8 cellular contexts compared by ENCODE assay signal in the genomic region with DNA sequence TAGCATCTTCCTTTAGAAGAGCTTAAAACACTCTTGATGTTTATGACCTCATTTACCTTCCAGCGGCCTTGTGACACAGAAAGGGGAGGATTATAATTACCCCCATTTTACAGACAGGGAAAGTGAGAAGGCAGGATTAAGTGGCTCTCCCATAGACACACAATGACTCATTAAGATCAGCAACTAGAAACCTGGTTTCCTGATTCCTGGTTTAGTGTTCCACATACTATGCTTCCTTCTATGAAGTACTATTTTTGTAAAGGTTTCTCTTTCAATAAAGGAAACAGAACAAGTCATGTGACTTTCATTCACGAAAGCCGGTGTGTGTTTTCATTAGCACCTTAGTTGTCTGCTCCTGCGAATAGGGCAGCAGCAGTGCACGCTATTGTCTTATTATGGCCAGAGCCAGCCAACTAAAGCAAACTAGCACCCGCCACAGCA. TPM values are rescaled to one million over a fixed set of nuclear protein-coding genes. Genes with fewer than 3 reads are reported as not detected.
DNase-seq lines count a peak whose midpoint lies in the region; ATAC-seq, FAIRE-seq and TF ChIP-seq lines count a peak whose summit lies in the region.

No MANE protein-coding gene starts in this region.

- H3K36me3 Mint-ChIP-seq in naive thymus-derived CD4-positive, alpha-beta T cell, result peaks cover 0 to 13% (median 5%) of the 10 kb centered on the region in 5 donors

- no peaks in the 10 kb centered on the region; the same call in 1 of the 2 replicates for H4K20me1 ChIP-seq in K562 (replicated peaks; ENCODE audit: control insufficient read depth, insufficient read depth, low read length)

- WGBS in K562 (ENCODE audit: insufficient coverage, low coverage, missing lambda C conversion rate), result 15% methylated on average over 5 of the region's 6 CpGs

- POLR2A ChIA-PET in K562 (lab: Yijun Ruan, JAX), result no interaction called here
- POLR2A ChIA-PET in naive thymus-derived CD4-positive, alpha-beta T cell (lab: Charles Lee), result no interaction called here

- no peak for TF ChIP-seq CTCF in K562 (IDR thresholded peaks at IDR 0.05 in 2 of 3, conservative IDR thresholded peaks at IDR 0.05 in 1 of 3; ENCODE audit: insufficient read depth in 2 of 3, low read depth in 1 of 3, low read length in 3 of 3)

- peak overlapping the region in 9 of 10 donors; percentile 46 to 89 (median 76) for H3K4me3 Mint-ChIP-seq in naive thymus-derived CD4-positive, alpha-beta T cell

- BruUV-seq in K562 (replicated peaks; lab: Mats Ljungman, UMichigan), result no TSS peak

- peaks cover 45% of the 10 kb centered on the region for H3K79me2 ChIP-seq in K562 (ENCODE audit: control insufficient read depth, insufficient read depth, low read length)

- no peak for TF ChIP-seq POLR2A in K562 (conservative IDR thresholded peaks at IDR 0.05)

- H3K36me3 ChIP-seq in K562 (ENCODE audit: control insufficient read depth, insufficient read depth, low read length), result no peaks in the 10 kb centered on the region
- peaks cover 0 to 11% (median 0%) of the 10 kb centered on the region in 3 experiments for H3K36me3 ChIP-seq in naive thymus-derived CD4-positive, alpha-beta T cell (ENCODE audit: control insufficient read depth in 2 of 3, insufficient read depth in 3 of 3, low read length in 3 of 3)

- no peaks in the 10 kb centered on the region for H3K27me3 Mint-ChIP-seq in naive thymus-derived CD4-positive, alpha-beta T cell

- in situ Hi-C loops in K562 (cut with MboI), result no loop called here

- TF ChIP-seq EP300 in K562 (IDR thresholded peaks at IDR 0.05; ENCODE audit: low read length), result no peak

- FAIRE-seq in K562 (lab: Jason Lieb, UNC), result peak; percentile 70

- intact Hi-C loops in K562 (cut with micrococcal nuclease), result no loop called here
- intact Hi-C loops in naive thymus-derived CD4-positive, alpha-beta T cell (cut with micrococcal nuclease), result loop anchor here (1.0 to 5.0 kb wide), 3 partner anchors 8 to 81 kb away; partner anchors contain the start of gene IRS2 (in 1 of the 2)

- H3K27ac ChIP-seq in K562 (ENCODE audit: extremely low read depth, low read depth, low read length), result 0 out of 3 replicates have a peak overlapping the region, but pooled peaks have one; percentile 16
- H3K27ac ChIP-seq in naive thymus-derived CD4-positive, alpha-beta T cell (ENCODE audit: low read depth, low read length), result no peak overlapping the region

- no peak for ATAC-seq in K562
- no peak for ATAC-seq in naive thymus-derived CD4-positive, alpha-beta T cell
- no peak for ATAC-seq in HG02973 (IDR thresholded peaks at IDR 0.05; ENCODE audit: unreplicated experiment)
- no peak for ATAC-seq in HG03108 (IDR thresholded peaks at IDR 0.05; ENCODE audit: unreplicated experiment)
- ATAC-seq in GM19463 (IDR thresholded peaks at IDR 0.05; ENCODE audit: unreplicated experiment), result no peak

- H3K27ac Mint-ChIP-seq in naive thymus-derived CD4-positive, alpha-beta T cell, result peak overlapping the region; percentile 14 to 77 (median 62)

- H3K4me1 Mint-ChIP-seq in naive thymus-derived CD4-positive, alpha-beta T cell, result peaks cover 42 to 75% (median 66%) of the 10 kb centered on the region in 7 donors

- no peak for TF ChIP-seq RAD21 in K562 (CRISPR knock-in tag; conservative IDR thresholded peaks at IDR 0.05 in 1 of 2, IDR thresholded peaks at IDR 0.05 in 1 of 2)

- peaks cover 0 to 2% (median 0%) of the 10 kb centered on the region in 11 donors for H3K9me3 Mint-ChIP-seq in naive thymus-derived CD4-positive, alpha-beta T cell

- H3K27me3 ChIP-seq in K562 (ENCODE audit: control insufficient read depth in 2 of 2, insufficient read depth in 2 of 2, low read length in 2 of 2), result no peaks in the 10 kb centered on the region
- no peaks in the 10 kb centered on the region for H3K27me3 ChIP-seq in naive thymus-derived CD4-positive, alpha-beta T cell (ENCODE audit: control insufficient read depth in 2 of 2, insufficient read depth in 2 of 2, low read length in 2 of 2)

- H3K9me1 ChIP-seq in K562 (ENCODE audit: control insufficient read depth, insufficient read depth, low read length), result no peaks in the 10 kb centered on the region

- H3K9me3 ChIP-seq in K562 (replicated peaks; ENCODE audit: control insufficient read depth, insufficient read depth, low read depth, low read length), result no peaks in the 10 kb centered on the region
- no peaks in the 10 kb centered on the region for H3K9me3 ChIP-seq in naive thymus-derived CD4-positive, alpha-beta T cell (ENCODE audit: control insufficient read depth in 2 of 3, low read length in 3 of 3)

- DNase-seq in EL (peak; percentile 43), NCI-H2029 treated with DMSO at 0.1 percent for 48 hours (lab: John Stamatoyannopoulos, UW) (peak; percentile 99), K562 (ENCODE audit: extremely low read depth in 1 of 4, low spot score in 3 of 4) (peak in 1 of 4 experiments; percentile 18), NCI-H1694 treated with DMSO at 0.1 percent for 48 hours (lab: John Stamatoyannopoulos, UW) (no peak)
- no peak for DNase-seq in naive thymus-derived CD4-positive, alpha-beta T cell

- CTCF ChIA-PET in K562 (lab: Yijun Ruan, JAX; ENCODE audit: low intra/inter-chr PET ratio), result no interaction called here
- CTCF ChIA-PET in naive thymus-derived CD4-positive, alpha-beta T cell (lab: Charles Lee), result no interaction called here

- H3K4me3 ChIP-seq in K562, result no peak overlapping the region
- H3K4me3 ChIP-seq in naive thymus-derived CD4-positive, alpha-beta T cell (ENCODE audit: low read length), result no peak overlapping the region

- no peak overlapping the region for H3K9ac ChIP-seq in K562 (ENCODE audit: insufficient read depth in 1 of 2, low read depth in 2 of 2, low read length in 2 of 2)

- peak overlapping the region; percentile 22; the same call in 1 of the 2 replicates for H2AFZ ChIP-seq in K562 (ENCODE audit: low read depth, low read length)

- H3K4me2 ChIP-seq in K562 (ENCODE audit: insufficient read depth, low read length), result peak overlapping the region; percentile 24; the same call in 1 of the 2 replicates

- peaks cover 18 to 19% of the 10 kb centered on the region in 2 experiments; a peak in 4 of 5 replicates for H3K4me1 ChIP-seq in K562 (replicated peaks in 1 of 2; ENCODE audit: control insufficient read depth in 2 of 2, insufficient read depth in 2 of 2, low read length in 2 of 2)
- H3K4me1 ChIP-seq in naive thymus-derived CD4-positive, alpha-beta T cell (ENCODE audit: control insufficient read depth in 2 of 2, insufficient read depth in 2 of 2, low read length in 2 of 2), result peaks cover 28 to 45% of the 10 kb centered on the region in 2 donors

TF ChIP-seq in K562, 482 proteins besides CTCF, POLR2A, EP300 and RAD21 (continues in another document):
- TF ChIP-seq ZSCAN32 (CRISPR knock-in tag; IDR thresholded peaks at IDR 0.05) (no peak), ZNF133 (CRISPR knock-in tag; IDR thresholded peaks at IDR 0.05) (no peak), SMARCA5 (IDR thresholded peaks at IDR 0.05) (peak; percentile 59; the same call in 1 of the 2 replicates), MCM3 (IDR thresholded peaks at IDR 0.05) (no peak), RAD51 (IDR thresholded peaks at IDR 0.05; ENCODE audit: borderline replicate concordance, low read depth) (peak; percentile 67; the same call in 1 of the 2 replicates), SRSF3 (IDR thresholded peaks at IDR 0.05; ENCODE audit: insufficient read depth, low read length) (no peak), RBM25 (IDR thresholded peaks at IDR 0.05; ENCODE audit: low read depth, low read length, severe bottlenecking) (peak; percentile 97), FOXA1 (IDR thresholded peaks at IDR 0.05; ENCODE audit: borderline replicate concordance) (no peak), MXI1 (IDR thresholded peaks at IDR 0.05; ENCODE audit: low read depth, low read length) (no peak), KDM1A (IDR thresholded peaks at IDR 0.05) (peak; percentile 75 to 87)
- TF ChIP-seq, protein P1, sequence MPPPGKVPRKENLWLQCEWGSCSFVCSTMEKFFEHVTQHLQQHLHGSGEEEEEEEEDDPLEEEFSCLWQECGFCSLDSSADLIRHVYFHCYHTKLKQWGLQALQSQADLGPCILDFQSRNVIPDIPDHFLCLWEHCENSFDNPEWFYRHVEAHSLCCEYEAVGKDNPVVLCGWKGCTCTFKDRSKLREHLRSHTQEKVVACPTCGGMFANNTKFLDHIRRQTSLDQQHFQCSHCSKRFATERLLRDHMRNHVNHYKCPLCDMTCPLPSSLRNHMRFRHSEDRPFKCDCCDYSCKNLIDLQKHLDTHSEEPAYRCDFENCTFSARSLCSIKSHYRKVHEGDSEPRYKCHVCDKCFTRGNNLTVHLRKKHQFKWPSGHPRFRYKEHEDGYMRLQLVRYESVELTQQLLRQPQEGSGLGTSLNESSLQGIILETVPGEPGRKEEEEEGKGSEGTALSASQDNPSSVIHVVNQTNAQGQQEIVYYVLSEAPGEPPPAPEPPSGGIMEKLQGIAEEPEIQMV (tag; conservative IDR thresholded peaks at IDR 0.05; ENCODE audit: low read depth), result no peak
- TF ChIP-seq, protein P2, sequence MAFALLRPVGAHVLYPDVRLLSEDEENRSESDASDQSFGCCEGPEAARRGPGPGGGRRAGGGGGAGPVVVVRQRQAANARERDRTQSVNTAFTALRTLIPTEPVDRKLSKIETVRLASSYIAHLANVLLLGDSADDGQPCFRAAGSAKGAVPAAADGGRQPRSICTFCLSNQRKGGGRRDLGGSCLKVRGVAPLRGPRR (CRISPR knock-in tag; IDR thresholded peaks at IDR 0.05), result no peak

RNA-seq across cellular contexts. Expression of gene IRS2, which starts 8.3 kb away (rescaled TPM):
- total RNA-seq in K562 (2011; cell fraction: chromatin; rRNA removed; ENCODE audit: low replicate concordance), result 1.6 and 2.0 TPM in 2 replicates
- total RNA-seq in K562 (2011; cell fraction: nucleolus; rRNA removed), result 2.4 and 2.7 TPM in 2 replicates
- 1.5 and 1.7 TPM in 2 replicates for total RNA-seq in K562 (2011; cell fraction: nucleoplasm; rRNA removed)
- 1.2 and 1.4 TPM in 2 replicates for total RNA-seq in K562 (2014; rRNA removed)
- total RNA-seq in K562 (2014; rRNA removed; fragmentation: Illumina TruSeq; extraction: Trizol), result 0.51 and 0.54 TPM in 2 replicates
- 0.36 and 0.41 TPM in 2 replicates for total RNA-seq in K562 (2015; rRNA removed; fragmentation: Illumina TruSeq; extraction: Trizol)
- total RNA-seq in K562 (2021), result 3.9 and 4.6 TPM in 2 replicates
- 0.47 and 0.49 TPM in 2 replicates for polyA plus RNA-seq in K562 (2011; rRNA removed)
- polyA plus RNA-seq in K562 (2011; cell fraction: cytosol; rRNA removed), result 0.22 and 0.63 TPM in 2 replicates
- 0.56 and 1.0 TPM in 2 replicates for polyA plus RNA-seq in K562 (2011; cell fraction: nucleus; rRNA removed)
- polyA plus RNA-seq in K562 (2012), result 1.6 and 2.8 TPM in 2 replicates
- polyA plus RNA-seq in K562 (2014; fragmentation: Illumina TruSeq; extraction: Trizol), result 0.83 and 1.1 TPM in 2 replicates
- polyA plus RNA-seq in K562 (2014; fragmentation: Nextera tagmentation; extraction: Ambion mirVana), result under 1 TPM; 0.53 to 0.63 TPM
- polyA plus RNA-seq in K562 (2014; rRNA removed), result 1.2 and 1.3 TPM in 2 replicates
- polyA minus RNA-seq in K562 (2011; rRNA and poly(A)+ RNA removed), result 0.46 and 0.66 TPM in 2 replicates
- 1.0 and 1.5 TPM in 2 replicates for polyA minus RNA-seq in K562 (2011; cell fraction: cytosol; rRNA and poly(A)+ RNA removed)
- 2.0 and 2.2 TPM in 2 replicates for polyA minus RNA-seq in K562 (2011; cell fraction: nucleus; rRNA and poly(A)+ RNA removed)
- 10 to 100 TPM in 4 of 5 experiments, 1 to 10 TPM in 1; 3.8 to 94.9 (median 26.9) TPM for total RNA-seq in naive thymus-derived CD4-positive, alpha-beta T cell
- 1 to 10 TPM; 2.7 to 2.9 TPM for polyA plus RNA-seq in naive thymus-derived CD4-positive, alpha-beta T cell

Comparison
In these comparisons a context has a peak if more than half of its experiments do, and no peak if none do; other contexts are left out.
1. DNase-seq: peak in EL (single experiment) and NCI-H2029 treated with DMSO at 0.1 percent for 48 hours (single experiment); none in naive thymus-derived CD4-positive, alpha-beta T cell (0 of 9) and NCI-H1694 treated with DMSO at 0.1 percent for 48 hours (single experiment).